ENCODE assay signal across 8 cellular contexts in genomic region chr1:229557913-229558414, GRCh38.
A peak's percentile ranks its signal among the peaks of the same experiment; 100 is the strongest.
DNase-seq lines count a peak whose midpoint lies in the region; ATAC-seq and TF ChIP-seq lines count a peak whose summit lies in the region.

No MANE protein-coding gene starts in this region.

- peaks cover 50% of the 10 kb centered on the region for H3K79me2 ChIP-seq in KMS-11 (ENCODE audit: insufficient read depth, low read depth)

- H4K20me1 ChIP-seq in KMS-11 (ENCODE audit: insufficient read depth), result no peaks in the 10 kb centered on the region

- no peaks in the 10 kb centered on the region for H3K36me3 ChIP-seq in KMS-11 (ENCODE audit: insufficient read depth)
- H3K36me3 ChIP-seq in effector memory CD4-positive, alpha-beta T cell (ENCODE audit: control insufficient read depth, insufficient read depth, low read length), result no peaks in the 10 kb centered on the region

- peak; percentile 13 to 19 for DNase-seq in activated CD4-positive, alpha-beta T cell treated with anti-CD3 and anti-CD28 coated beads, Interleukin-2, amount 50 U/mL, for 4 hours
- peak; percentile 1 to 10 (median 6) for DNase-seq in effector memory CD4-positive, alpha-beta T cell
- peak in 1 of 2 donors; percentile 16 for DNase-seq in memory B cell (ENCODE audit: low spot score in 2 of 2)
- DNase-seq in stimulated activated effector memory CD8-positive, alpha-beta T cell treated with anti-CD3 and anti-CD28 coated beads, Interleukin-12 subunit alpha, Interleukin-12 subunit beta, amount 100 ng/mL, for 72 hours (ENCODE audit: low spot score in 2 of 2), result peak; percentile 27 to 79
- DNase-seq in NCI-H1436 (lab: John Stamatoyannopoulos, UW), result no peak

- TF ChIP-seq CTCF in GM12873 (IDR thresholded peaks at IDR 0.05; ENCODE audit: insufficient read depth, low read depth, low read length, missing control alignments) (peak; percentile 22), KMS-11 (conservative IDR thresholded peaks at IDR 0.05; ENCODE audit: low read depth, low read length) (no peak)

- H3K27me3 Mint-ChIP-seq in memory B cell, result no peaks in the 10 kb centered on the region

- H3K4me3 Mint-ChIP-seq in memory B cell, result peak overlapping the region; percentile 92
- H3K4me3 Mint-ChIP-seq in stimulated activated effector memory CD8-positive, alpha-beta T cell treated with anti-CD3 and anti-CD28 coated beads, Interleukin-12 subunit alpha, Interleukin-12 subunit beta, amount 100 ng/mL, for 72 hours, result peak overlapping the region; percentile 83

- no peaks in the 10 kb centered on the region for H3K9me3 Mint-ChIP-seq in memory B cell
- no peaks in the 10 kb centered on the region for H3K9me3 Mint-ChIP-seq in stimulated activated effector memory CD8-positive, alpha-beta T cell treated with anti-CD3 and anti-CD28 coated beads, Interleukin-12 subunit alpha, Interleukin-12 subunit beta, amount 100 ng/mL, for 72 hours

- H3K27ac ChIP-seq in KMS-11, result peak overlapping the region; percentile 83
- peak overlapping the region; percentile 63 for H3K27ac ChIP-seq in effector memory CD4-positive, alpha-beta T cell (ENCODE audit: insufficient read depth, low read length, poor library complexity, severe bottlenecking)

- H3K4me3 ChIP-seq in KMS-11 (IDR thresholded peaks at IDR 0.05; ENCODE audit: insufficient read depth, low read depth, low read length), result no peak overlapping the region
- H3K4me3 ChIP-seq in effector memory CD4-positive, alpha-beta T cell (ENCODE audit: insufficient read depth, low read depth, low read length, poor library complexity, severe bottlenecking), result peak overlapping the region; percentile 95

- H3K27ac Mint-ChIP-seq in memory B cell, result peak overlapping the region; percentile 45
- peak overlapping the region; percentile 26 for H3K27ac Mint-ChIP-seq in stimulated activated effector memory CD8-positive, alpha-beta T cell treated with anti-CD3 and anti-CD28 coated beads, Interleukin-12 subunit alpha, Interleukin-12 subunit beta, amount 100 ng/mL, for 72 hours

- peak overlapping the region; percentile 66 for H3K9ac ChIP-seq in KMS-11

- no peaks in the 10 kb centered on the region for H3K9me3 ChIP-seq in effector memory CD4-positive, alpha-beta T cell (ENCODE audit: control insufficient read depth, low read length)

- no peaks in the 10 kb centered on the region for H3K36me3 Mint-ChIP-seq in memory B cell
- peaks cover 9% of the 10 kb centered on the region for H3K36me3 Mint-ChIP-seq in stimulated activated effector memory CD8-positive, alpha-beta T cell treated with anti-CD3 and anti-CD28 coated beads, Interleukin-12 subunit alpha, Interleukin-12 subunit beta, amount 100 ng/mL, for 72 hours

- H2AFZ ChIP-seq in KMS-11 (ENCODE audit: low read depth), result no peak overlapping the region

- H3K27me3 ChIP-seq in KMS-11 (ENCODE audit: insufficient read depth, low read depth), result no peaks in the 10 kb centered on the region
- no peaks in the 10 kb centered on the region for H3K27me3 ChIP-seq in effector memory CD4-positive, alpha-beta T cell (replicated peaks; ENCODE audit: control insufficient read depth, insufficient read depth, low read length, poor library complexity, severe bottlenecking)

- H3K4me1 Mint-ChIP-seq in memory B cell, result peaks cover 28% of the 10 kb centered on the region
- H3K4me1 Mint-ChIP-seq in stimulated activated effector memory CD8-positive, alpha-beta T cell treated with anti-CD3 and anti-CD28 coated beads, Interleukin-12 subunit alpha, Interleukin-12 subunit beta, amount 100 ng/mL, for 72 hours, result peaks cover 42% of the 10 kb centered on the region

- peak overlapping the region; percentile 97 for H3K4me2 ChIP-seq in KMS-11

- ATAC-seq in GM21786 (IDR thresholded peaks at IDR 0.05; ENCODE audit: unreplicated experiment) (peak; percentile 21), memory B cell (ENCODE audit: low read depth) (peak; percentile 11)
- peak; percentile 33 for ATAC-seq in stimulated activated effector memory CD8-positive, alpha-beta T cell treated with anti-CD3 and anti-CD28 coated beads, Interleukin-12 subunit alpha, Interleukin-12 subunit beta, amount 100 ng/mL, for 72 hours

- H3K4me1 ChIP-seq in KMS-11 (ENCODE audit: low read depth, poor library complexity, severe bottlenecking), result peaks cover 37% of the 10 kb centered on the region
- peaks cover 12% of the 10 kb centered on the region for H3K4me1 ChIP-seq in effector memory CD4-positive, alpha-beta T cell (ENCODE audit: control insufficient read depth, insufficient read depth, low read length, poor library complexity, severe bottlenecking)
